Comparison of ENCODE assay signal across 8 cellular contexts in the genomic region with DNA sequence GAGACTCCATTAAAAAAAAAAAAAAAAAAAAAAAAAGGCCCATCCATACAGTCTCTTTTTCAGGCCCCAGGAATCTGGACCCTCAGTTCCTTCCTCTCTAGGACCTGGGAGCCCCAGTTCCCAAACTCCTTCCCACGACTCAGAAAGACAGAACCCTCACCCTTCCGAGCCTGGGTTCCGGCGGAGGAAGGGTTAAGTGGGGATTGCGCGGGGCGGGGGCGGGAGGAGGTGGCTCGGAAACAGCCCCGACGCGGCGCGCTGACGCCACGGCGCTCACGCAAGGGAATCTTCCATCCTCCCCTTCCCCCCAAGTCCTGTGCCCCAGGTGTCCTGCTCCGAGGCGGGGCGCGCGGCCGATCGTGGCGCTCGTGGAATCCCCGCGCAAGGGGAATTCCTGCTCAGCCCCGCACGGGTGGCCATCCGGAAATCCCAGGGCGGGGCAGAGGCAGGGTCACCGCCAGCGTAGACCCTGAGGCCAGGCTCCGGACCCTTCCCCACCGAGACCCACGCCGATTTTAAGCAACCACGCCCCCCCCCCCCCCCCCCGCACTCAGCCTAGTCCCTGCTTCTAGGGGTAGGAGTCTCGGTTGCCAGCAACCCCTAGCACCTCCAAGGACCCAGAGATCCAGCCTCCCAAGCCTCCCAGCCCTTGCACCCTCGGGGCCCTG. TPM values are rescaled to one million over a fixed set of nuclear protein-coding genes. Genes with fewer than 3 reads are reported as not detected.
DNase-seq lines count a peak whose midpoint lies in the region; FAIRE-seq and TF ChIP-seq lines count a peak whose summit lies in the region.

No MANE protein-coding gene starts in this region.

- H2BK15ac ChIP-seq in H1 (ENCODE audit: low read length), result no peak overlapping the region
- H2BK15ac ChIP-seq in mesenchymal stem cell (ENCODE audit: low read depth, poor library complexity, severe bottlenecking), result peak overlapping the region; percentile 61

- no peak overlapping the region for H2AFZ ChIP-seq in H1 (ENCODE audit: low read length)
- peak overlapping the region; percentile 72 for H2AFZ ChIP-seq in mesenchymal stem cell (ENCODE audit: low read depth, low read length)

- H2BK120ac ChIP-seq in H1 (replicated peaks; ENCODE audit: low read depth, low read length) (no peak overlapping the region), mesenchymal stem cell (ENCODE audit: low read depth, low read length) (no peak overlapping the region)

- peak overlapping the region; percentile 79 for H4K5ac ChIP-seq in H1 (ENCODE audit: insufficient read length, low read depth, low read length)

- no peak for TF ChIP-seq EP300 in H1 (IDR thresholded peaks at IDR 0.05; ENCODE audit: borderline replicate concordance in 1 of 2, low read depth in 2 of 2, low read length in 2 of 2)

- peaks cover 0 to 8% of the 10 kb centered on the region in 2 experiments; a peak in 1 of 4 replicates for H3K79me2 ChIP-seq in H1 (ENCODE audit: control insufficient read depth in 1 of 2, insufficient read depth in 2 of 2, low read length in 2 of 2)

- peaks cover 0 to 14% (median 6%) of the 10 kb centered on the region in 4 experiments; a peak in 6 of 7 replicates for H3K4me1 ChIP-seq in H1 (replicated peaks in 1 of 4; ENCODE audit: control insufficient read depth in 3 of 4, insufficient read depth in 4 of 4, low read length in 3 of 4)
- H3K4me1 ChIP-seq in mesenchymal stem cell (ENCODE audit: control insufficient read depth, insufficient read depth, low read depth, low read length), result peaks cover 31% of the 10 kb centered on the region

- H3K9me3 ChIP-seq in H1 (ENCODE audit: insufficient read depth in 2 of 2, low read depth in 1 of 2, low read length in 1 of 2) (no peaks in the 10 kb centered on the region), mesenchymal stem cell (ENCODE audit: control insufficient read depth, low read length) (no peaks in the 10 kb centered on the region)

- H4K8ac ChIP-seq in H1 (ENCODE audit: extremely low read depth, insufficient read depth, low read length) (no peak overlapping the region; the same call in 1 of the 2 replicates), mesenchymal stem cell (ENCODE audit: low read length) (no peak overlapping the region)

- H3K14ac ChIP-seq in H1 (ENCODE audit: insufficient read length) (no peak overlapping the region), mesenchymal stem cell (ENCODE audit: low read length in 2 of 2) (peak overlapping the region in 1 of 2 experiments; percentile 79)

- no peak overlapping the region for H3K4ac ChIP-seq in H1 (replicated peaks; ENCODE audit: insufficient read length, low read depth, low read length)
- peak overlapping the region in 1 of 2 experiments; percentile 91 for H3K4ac ChIP-seq in mesenchymal stem cell (ENCODE audit: low read depth in 1 of 2, low read length in 2 of 2)

- TF ChIP-seq POLR2A in GM19099 (IDR thresholded peaks at IDR 0.05; ENCODE audit: extremely low read depth, insufficient read length, low read depth), result peak; percentile 32
- TF ChIP-seq POLR2A in H1 (IDR thresholded peaks at IDR 0.05; ENCODE audit: control extremely low read depth in 1 of 2, low read depth in 2 of 2, low read length in 2 of 2), result no peak

- no peak for FAIRE-seq in H1 (lab: Jason Lieb, UNC)

- H3K27ac ChIP-seq in HL-60 (replicated peaks) (peak overlapping the region; percentile 94), H1 (ENCODE audit: low read depth, low read length) (peak overlapping the region; percentile 32; the same call in 1 of the 2 replicates), mesenchymal stem cell (ENCODE audit: low read length, poor library complexity, severe bottlenecking) (peak overlapping the region; percentile 59)

- H3K27me3 ChIP-seq in HL-60 (ENCODE audit: insufficient read depth, poor library complexity, severe bottlenecking) (no peaks in the 10 kb centered on the region), H1 (replicated peaks in 1 of 4; ENCODE audit: control insufficient read depth in 3 of 4, extremely low read depth in 1 of 4, insufficient read depth in 3 of 4, low read length in 3 of 4) (no peaks in the 10 kb centered on the region), mesenchymal stem cell (ENCODE audit: control insufficient read depth in 1 of 2, insufficient read depth in 1 of 2, low read length in 2 of 2) (no peaks in the 10 kb centered on the region)

- peak overlapping the region; percentile 68 to 89 for H3K4me2 ChIP-seq in H1 (ENCODE audit: insufficient read depth in 1 of 2, low read depth in 2 of 2, low read length in 2 of 2)
- H3K4me2 ChIP-seq in mesenchymal stem cell (ENCODE audit: low read length, poor library complexity, severe bottlenecking), result peak overlapping the region; percentile 99

- TF ChIP-seq CTCF in AG10803 (conservative IDR thresholded peaks at IDR 0.05; ENCODE audit: low read length) (no peak), HL-60 (IDR thresholded peaks at IDR 0.05; ENCODE audit: insufficient read depth, low read length) (no peak), H1 (IDR thresholded peaks at IDR 0.05; ENCODE audit: control extremely low read depth in 1 of 3, insufficient read depth in 1 of 3, low read depth in 1 of 3, low read length in 3 of 3) (no peak)

- CTCF ChIA-PET in H1 (lab: Charles Lee; ENCODE audit: partially characterized antibody), result no interaction called here

- no peak overlapping the region for H3K23ac ChIP-seq in H1 (ENCODE audit: insufficient read length)
- no peak overlapping the region for H3K23ac ChIP-seq in mesenchymal stem cell (ENCODE audit: low read length in 2 of 2)

- POLR2A ChIA-PET in H1 (lab: Charles Lee; ENCODE audit: partially characterized antibody), result interaction anchor here (1.3 kb wide), 1 partner anchor 30 kb away, joined by 3 read pairs; no protein-coding TSS in a partner anchor

- H3K9ac ChIP-seq in H1 (replicated peaks in 1 of 4; ENCODE audit: extremely low read depth in 1 of 4, low read depth in 3 of 4, low read length in 3 of 4) (peak overlapping the region in 3 of 4 experiments; percentile 22 to 67 (median 66); a peak in 5 of 7 replicates), mesenchymal stem cell (ENCODE audit: low read length) (peak overlapping the region; percentile 92)

- peak overlapping the region; percentile 95 for H3K56ac ChIP-seq in H1 (replicated peaks; ENCODE audit: insufficient read length, low read depth, low read length)

- H3K79me1 ChIP-seq in H1 (ENCODE audit: low read depth, low read length) (no peaks in the 10 kb centered on the region; the same call in 1 of the 2 replicates), mesenchymal stem cell (replicated peaks; ENCODE audit: low read length, poor library complexity, severe bottlenecking) (peaks cover 30% of the 10 kb centered on the region)

- peaks cover 0 to 3% of the 10 kb centered on the region in 2 experiments for H4K20me1 ChIP-seq in H1 (replicated peaks in 1 of 2; ENCODE audit: control insufficient read depth in 1 of 2, insufficient read depth in 2 of 2, low read length in 2 of 2)

- peak overlapping the region; percentile 60; the same call in 1 of the 2 replicates for H2BK5ac ChIP-seq in H1 (ENCODE audit: low read depth, low read length)
- peak overlapping the region; percentile 46 for H2BK5ac ChIP-seq in mesenchymal stem cell (ENCODE audit: low read depth, low read length, poor library complexity, severe bottlenecking)

- 2% methylated on average over 18 of the region's 43 CpGs; no CpG with 5 or more reads in 1 of the 2 experiments for WGBS in H1 (ENCODE audit: extremely low coverage in 1 of 2, insufficient coverage in 1 of 2, insufficient read length in 1 of 2, insufficient replicate concordance in 2 of 2, low coverage in 1 of 2, low lambda C conversion rate in 2 of 2, missing lambda C conversion rate in 1 of 2), 2 experiments
- under 1% methylated on average over 29 of the region's 43 CpGs for WGBS in mesenchymal stem cell

- H4K91ac ChIP-seq in H1 (replicated peaks; ENCODE audit: insufficient read length, low read length) (peak overlapping the region; percentile 71), mesenchymal stem cell (ENCODE audit: low read length) (no peak overlapping the region)

- no peak for TF ChIP-seq RAD21 in H1 (IDR thresholded peaks at IDR 0.05 in 1 of 2, conservative IDR thresholded peaks at IDR 0.05 in 1 of 2; ENCODE audit: low read depth in 2 of 2, low read length in 2 of 2)

- H3K18ac ChIP-seq in H1 (ENCODE audit: extremely low read depth, low read length) (peak overlapping the region; percentile 87; the same call in 1 of the 2 replicates), mesenchymal stem cell (ENCODE audit: low read depth in 1 of 2, low read length in 2 of 2) (peak overlapping the region; percentile 37 to 81)

- no peak overlapping the region for H2BK20ac ChIP-seq in H1 (ENCODE audit: low read length)

- DNase-seq in AG10803 (ENCODE audit: low read depth) (peak; percentile 79), HL-60 (ENCODE audit: low read depth in 1 of 2, low spot score in 1 of 2) (peak in 1 of 2 experiments; percentile 87), NOMO-1 (lab: John Stamatoyannopoulos, UW; ENCODE audit: unreplicated experiment in 2 of 2) (peak; percentile 85 to 89), H1 (ENCODE audit: low read depth in 1 of 2, low spot score in 2 of 2) (peak in 1 of 2 experiments; percentile 78), mesenchymal stem cell (peak; percentile 89)
- peak; percentile 59 for DNase-seq in activated CD8-positive, alpha-beta memory T cell treated with anti-CD3 and anti-CD28 coated beads, Interleukin-2, amount 50 U/mL, for 1 hour (ENCODE audit: extremely low read depth)
- peak; percentile 82 for DNase-seq in stimulated activated CD8-positive, alpha-beta memory T cell treated with anti-CD3 and anti-CD28 coated beads, Interleukin-12 subunit alpha, Interleukin-12 subunit beta, amount 100 ng/mL, for 1 hour (ENCODE audit: low read depth)

- peaks cover 12% of the 10 kb centered on the region for H3K23me2 ChIP-seq in H1 (ENCODE audit: low read depth, low read length)

- H3K4me3 ChIP-seq in AG10803 (ENCODE audit: low read length), result peak overlapping the region; percentile 77
- H3K4me3 ChIP-seq in HL-60 (replicated peaks; ENCODE audit: insufficient read depth, low read length), result peak overlapping the region; percentile 91
- peak overlapping the region; percentile 88 to 94 (median 90) for H3K4me3 ChIP-seq in H1 (ENCODE audit: extremely low read depth in 1 of 4, insufficient read depth in 2 of 4, low read depth in 3 of 4, low read length in 4 of 4)
- H3K4me3 ChIP-seq in mesenchymal stem cell (ENCODE audit: insufficient read depth in 1 of 2, low read depth in 1 of 2, low read length in 2 of 2), result peak overlapping the region; percentile 61 to 93

- H3K36me3 ChIP-seq in H1 (ENCODE audit: control insufficient read depth in 2 of 4, insufficient read depth in 4 of 4, low read length in 3 of 4) (peaks cover 6 to 30% (median 11%) of the 10 kb centered on the region in 4 experiments), mesenchymal stem cell (ENCODE audit: control insufficient read depth in 1 of 2, insufficient read depth in 2 of 2, low read depth in 1 of 2, low read length in 2 of 2) (peaks cover 24 to 25% of the 10 kb centered on the region in 2 experiments)

- H2AK5ac ChIP-seq in H1 (ENCODE audit: low read depth, low read length) (0 out of 2 replicates have a peak overlapping the region, but pooled peaks have one; percentile 65), mesenchymal stem cell (ENCODE audit: low read length, severe bottlenecking) (no peak overlapping the region)

- H2BK12ac ChIP-seq in H1 (ENCODE audit: low read depth, low read length) (no peak overlapping the region), mesenchymal stem cell (ENCODE audit: low read length in 2 of 2) (peak overlapping the region in 1 of 2 experiments; percentile 54)

RNA-seq across cellular contexts. Expression of gene NFKBID, which starts 0.7 kb away (rescaled TPM):
- 12.0 and 13.2 TPM in 2 replicates for total RNA-seq in H1 (2021; fragmentation: NEBNext Ultra II Directional; extraction: Animal tissue kit (Norgen Biotek cat#: 25700))
- 10.0 and 22.1 TPM in 2 replicates for polyA plus RNA-seq in H1 (2011; rRNA removed)
- polyA plus RNA-seq in H1 (2011; cell fraction: cytosol; rRNA removed), result 8.7 TPM
- 39.2 TPM for polyA plus RNA-seq in H1 (2011; cell fraction: nucleus; rRNA removed)
- 4.9 to 9.4 TPM (median 8.5 TPM) in 4 replicates for polyA plus RNA-seq in H1 (2012, experiment 1 of 2)
- polyA plus RNA-seq in H1 (2012, experiment 2 of 2), result 5.1 TPM
- 9.8 TPM for polyA plus RNA-seq in H1 (2013, experiment 1 of 2)
- polyA plus RNA-seq in H1 (2013, experiment 2 of 2), result 11.0 TPM
- polyA minus RNA-seq in H1 (2011; rRNA and poly(A)+ RNA removed), result 7.3 and 8.1 TPM in 2 replicates
- 5.7 TPM for polyA minus RNA-seq in H1 (2011; cell fraction: cytosol; rRNA and poly(A)+ RNA removed)
- polyA minus RNA-seq in H1 (2011; cell fraction: nucleus; rRNA and poly(A)+ RNA removed), result 27.4 TPM
- 4.7 TPM for polyA plus RNA-seq in mesenchymal stem cell (2013, experiment 1 of 2)
- polyA plus RNA-seq in mesenchymal stem cell (2013, experiment 2 of 2), result 4.1 TPM

RNA-seq across cellular contexts. Expression of gene HCST, which starts 2.6 kb away (rescaled TPM):
- total RNA-seq in H1 (2021; fragmentation: NEBNext Ultra II Directional; extraction: Animal tissue kit (Norgen Biotek cat#: 25700)), result 1.1 TPM in 1 of 2 replicates, not detected in the other
- polyA plus RNA-seq in H1 (2011; rRNA removed), result 2.8 and 3.0 TPM in 2 replicates
- polyA plus RNA-seq in H1 (2011; cell fraction: cytosol; rRNA removed), result 1.5 TPM
- polyA plus RNA-seq in H1 (2011; cell fraction: nucleus; rRNA removed), result 1.0 TPM
- polyA plus RNA-seq in H1 (2012, experiment 1 of 2), result 0.90 to 1.8 TPM (median 1.3 TPM) in 4 replicates
- polyA plus RNA-seq in H1 (2012, experiment 2 of 2), result 4.3 TPM
- polyA plus RNA-seq in H1 (2013, experiment 1 of 2), result 3.4 TPM
- 4.7 TPM for polyA plus RNA-seq in H1 (2013, experiment 2 of 2)
- polyA minus RNA-seq in H1 (2011; rRNA and poly(A)+ RNA removed), result 0.73 TPM in 1 of 2 replicates, not detected in the other
- polyA minus RNA-seq in H1 (2011; cell fraction: cytosol; rRNA and poly(A)+ RNA removed), result not detected
- polyA minus RNA-seq in H1 (2011; cell fraction: nucleus; rRNA and poly(A)+ RNA removed), result not detected
- 1.4 TPM for polyA plus RNA-seq in mesenchymal stem cell (2013, experiment 1 of 2)
- 1.4 TPM for polyA plus RNA-seq in mesenchymal stem cell (2013, experiment 2 of 2)

RNA-seq across cellular contexts. Expression of gene TYROBP, which starts 8.4 kb away (rescaled TPM):
- not detected in 2 replicates for total RNA-seq in H1 (2021; fragmentation: NEBNext Ultra II Directional; extraction: Animal tissue kit (Norgen Biotek cat#: 25700))
- 0.18 and 0.19 TPM in 2 replicates for polyA plus RNA-seq in H1 (2011; rRNA removed)
- polyA plus RNA-seq in H1 (2011; cell fraction: cytosol; rRNA removed), result 0.31 TPM
- not detected for polyA plus RNA-seq in H1 (2011; cell fraction: nucleus; rRNA removed)
- not detected in 4 replicates for polyA plus RNA-seq in H1 (2012, experiment 1 of 2)
- polyA plus RNA-seq in H1 (2012, experiment 2 of 2), result not detected
- polyA plus RNA-seq in H1 (2013, experiment 1 of 2), result not detected
- 0.17 TPM for polyA plus RNA-seq in H1 (2013, experiment 2 of 2)
- not detected in 2 replicates for polyA minus RNA-seq in H1 (2011; rRNA and poly(A)+ RNA removed)
- polyA minus RNA-seq in H1 (2011; cell fraction: cytosol; rRNA and poly(A)+ RNA removed), result not detected
- not detected for polyA minus RNA-seq in H1 (2011; cell fraction: nucleus; rRNA and poly(A)+ RNA removed)
- polyA plus RNA-seq in mesenchymal stem cell (2013, experiment 1 of 2), result 0.80 TPM
- polyA plus RNA-seq in mesenchymal stem cell (2013, experiment 2 of 2), result 0.53 TPM

RNA-seq across cellular contexts. Expression of gene APLP1, which starts 31.3 kb away (rescaled TPM):
- 22.0 and 22.2 TPM in 2 replicates for total RNA-seq in H1 (2021; fragmentation: NEBNext Ultra II Directional; extraction: Animal tissue kit (Norgen Biotek cat#: 25700))
- 19.9 and 32.4 TPM in 2 replicates for polyA plus RNA-seq in H1 (2011; rRNA removed)
- 18.3 TPM for polyA plus RNA-seq in H1 (2011; cell fraction: cytosol; rRNA removed)
- polyA plus RNA-seq in H1 (2011; cell fraction: nucleus; rRNA removed), result 37.2 TPM
- polyA plus RNA-seq in H1 (2012, experiment 1 of 2), result 18.3 to 26.1 TPM (median 22.6 TPM) in 4 replicates
- polyA plus RNA-seq in H1 (2012, experiment 2 of 2), result 52.7 TPM
- polyA plus RNA-seq in H1 (2013, experiment 1 of 2), result 43.9 TPM
- 44.0 TPM for polyA plus RNA-seq in H1 (2013, experiment 2 of 2)
- polyA minus RNA-seq in H1 (2011; rRNA and poly(A)+ RNA removed), result 8.1 and 9.1 TPM in 2 replicates
- polyA minus RNA-seq in H1 (2011; cell fraction: cytosol; rRNA and poly(A)+ RNA removed), result 8.1 TPM
- 9.3 TPM for polyA minus RNA-seq in H1 (2011; cell fraction: nucleus; rRNA and poly(A)+ RNA removed)
- polyA plus RNA-seq in mesenchymal stem cell (2013, experiment 1 of 2), result 14.1 TPM
- 14.4 TPM for polyA plus RNA-seq in mesenchymal stem cell (2013, experiment 2 of 2)

RNA-seq across cellular contexts. Expression of gene LRFN3, which starts 36.5 kb away (rescaled TPM):
- 15.2 and 16.8 TPM in 2 replicates for total RNA-seq in H1 (2021; fragmentation: NEBNext Ultra II Directional; extraction: Animal tissue kit (Norgen Biotek cat#: 25700))
- polyA plus RNA-seq in H1 (2011; rRNA removed), result 4.6 and 8.0 TPM in 2 replicates
- 3.2 TPM for polyA plus RNA-seq in H1 (2011; cell fraction: cytosol; rRNA removed)
- 6.9 TPM for polyA plus RNA-seq in H1 (2011; cell fraction: nucleus; rRNA removed)
- 7.2 to 13.6 TPM (median 12.7 TPM) in 4 replicates for polyA plus RNA-seq in H1 (2012, experiment 1 of 2)
- 9.9 TPM for polyA plus RNA-seq in H1 (2012, experiment 2 of 2)
- 19.6 TPM for polyA plus RNA-seq in H1 (2013, experiment 1 of 2)
- 18.6 TPM for polyA plus RNA-seq in H1 (2013, experiment 2 of 2)
- polyA minus RNA-seq in H1 (2011; rRNA and poly(A)+ RNA removed), result 2.1 and 2.4 TPM in 2 replicates
- polyA minus RNA-seq in H1 (2011; cell fraction: cytosol; rRNA and poly(A)+ RNA removed), result 7.6 TPM
- 6.9 TPM for polyA minus RNA-seq in H1 (2011; cell fraction: nucleus; rRNA and poly(A)+ RNA removed)
- 17.0 TPM for polyA plus RNA-seq in mesenchymal stem cell (2013, experiment 1 of 2)
- 16.1 TPM for polyA plus RNA-seq in mesenchymal stem cell (2013, experiment 2 of 2)

Comparison
In these comparisons a context has a peak if more than half of its experiments do, and no peak if none do; other contexts are left out.
1. H3K27ac ChIP-seq: peak in every context shown above with its lines; median percentile 94 in HL-60; 59 in mesenchymal stem cell; 32 in H1.